In genomic region chr21:43854773-43855633, GRCh38 we compare ENCODE assay signal across 1 cellular context.
TF ChIP-seq lines count a peak whose summit lies in the region.

No MANE protein-coding gene starts in this region.

TF ChIP-seq in K562, 482 proteins besides CTCF, POLR2A, EP300 and RAD21 (continued from another document and continues in another):
- TF ChIP-seq, protein P1, sequence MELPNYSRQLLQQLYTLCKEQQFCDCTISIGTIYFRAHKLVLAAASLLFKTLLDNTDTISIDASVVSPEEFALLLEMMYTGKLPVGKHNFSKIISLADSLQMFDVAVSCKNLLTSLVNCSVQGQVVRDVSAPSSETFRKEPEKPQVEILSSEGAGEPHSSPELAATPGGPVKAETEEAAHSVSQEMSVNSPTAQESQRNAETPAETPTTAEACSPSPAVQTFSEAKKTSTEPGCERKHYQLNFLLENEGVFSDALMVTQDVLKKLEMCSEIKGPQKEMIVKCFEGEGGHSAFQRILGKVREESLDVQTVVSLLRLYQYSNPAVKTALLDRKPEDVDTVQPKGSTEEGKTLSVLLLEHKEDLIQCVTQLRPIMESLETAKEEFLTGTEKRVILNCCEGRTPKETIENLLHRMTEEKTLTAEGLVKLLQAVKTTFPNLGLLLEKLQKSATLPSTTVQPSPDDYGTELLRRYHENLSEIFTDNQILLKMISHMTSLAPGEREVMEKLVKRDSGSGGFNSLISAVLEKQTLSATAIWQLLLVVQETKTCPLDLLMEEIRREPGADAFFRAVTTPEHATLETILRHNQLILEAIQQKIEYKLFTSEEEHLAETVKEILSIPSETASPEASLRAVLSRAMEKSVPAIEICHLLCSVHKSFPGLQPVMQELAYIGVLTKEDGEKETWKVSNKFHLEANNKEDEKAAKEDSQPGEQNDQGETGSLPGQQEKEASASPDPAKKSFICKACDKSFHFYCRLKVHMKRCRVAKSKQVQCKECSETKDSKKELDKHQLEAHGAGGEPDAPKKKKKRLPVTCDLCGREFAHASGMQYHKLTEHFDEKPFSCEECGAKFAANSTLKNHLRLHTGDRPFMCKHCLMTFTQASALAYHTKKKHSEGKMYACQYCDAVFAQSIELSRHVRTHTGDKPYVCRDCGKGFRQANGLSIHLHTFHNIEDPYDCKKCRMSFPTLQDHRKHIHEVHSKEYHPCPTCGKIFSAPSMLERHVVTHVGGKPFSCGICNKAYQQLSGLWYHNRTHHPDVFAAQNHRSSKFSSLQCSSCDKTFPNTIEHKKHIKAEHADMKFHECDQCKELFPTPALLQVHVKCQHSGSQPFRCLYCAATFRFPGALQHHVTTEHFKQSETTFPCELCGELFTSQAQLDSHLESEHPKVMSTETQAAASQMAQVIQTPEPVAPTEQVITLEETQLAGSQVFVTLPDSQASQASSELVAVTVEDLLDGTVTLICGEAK (IDR thresholded peaks at IDR 0.05): peak; percentile 48; the same call in 1 of the 2 replicates
- TF ChIP-seq, protein P1 (CRISPR knock-in tag; IDR thresholded peaks at IDR 0.05): no peak
- TF ChIP-seq, protein P2, sequence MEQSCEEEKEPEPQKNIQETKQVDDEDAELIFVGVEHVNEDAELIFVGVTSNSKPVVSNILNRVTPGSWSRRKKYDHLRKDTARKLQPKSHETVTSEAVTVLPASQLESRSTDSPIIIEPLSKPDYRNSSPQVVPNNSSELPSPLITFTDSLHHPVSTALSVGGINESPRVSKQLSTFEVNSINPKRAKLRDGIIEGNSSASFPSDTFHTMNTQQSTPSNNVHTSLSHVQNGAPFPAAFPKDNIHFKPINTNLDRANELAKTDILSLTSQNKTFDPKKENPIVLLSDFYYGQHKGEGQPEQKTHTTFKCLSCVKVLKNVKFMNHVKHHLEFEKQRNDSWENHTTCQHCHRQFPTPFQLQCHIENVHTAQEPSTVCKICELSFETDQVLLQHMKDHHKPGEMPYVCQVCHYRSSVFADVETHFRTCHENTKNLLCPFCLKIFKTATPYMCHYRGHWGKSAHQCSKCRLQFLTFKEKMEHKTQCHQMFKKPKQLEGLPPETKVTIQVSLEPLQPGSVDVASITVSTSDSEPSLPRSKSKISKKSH (CRISPR knock-in tag; IDR thresholded peaks at IDR 0.05): no peak
- 0 out of 2 replicates have a peak, but pooled peaks have one; percentile 4 for TF ChIP-seq ELF4 (CRISPR knock-in tag; IDR thresholded peaks at IDR 0.05)
- peak; percentile 83 for TF ChIP-seq MEIS2 (IDR thresholded peaks at IDR 0.05; ENCODE audit: partially characterized antibody)
- peak; percentile 74 for TF ChIP-seq NCOA1 (IDR thresholded peaks at IDR 0.05; ENCODE audit: low read depth)
- peak; percentile 92 for TF ChIP-seq BRD9 (IDR thresholded peaks at IDR 0.05; ENCODE audit: low read depth, partially characterized antibody)
- no peak for TF ChIP-seq HEY1 (CRISPR knock-in tag; IDR thresholded peaks at IDR 0.05; ENCODE audit: borderline replicate concordance)
- peak; percentile 12; the same call in 1 of the 2 replicates for TF ChIP-seq FOXO4 (CRISPR knock-in tag; IDR thresholded peaks at IDR 0.05)
- no peak; the same call in 1 of the 2 replicates for TF ChIP-seq ZNF589 (CRISPR knock-in tag; IDR thresholded peaks at IDR 0.05; ENCODE audit: low read depth)
- no peak for TF ChIP-seq NCOA2 (IDR thresholded peaks at IDR 0.05; ENCODE audit: partially characterized antibody in 2 of 2)
- TF ChIP-seq NR1H2 (CRISPR knock-in tag; IDR thresholded peaks at IDR 0.05): 0 out of 2 replicates have a peak, but pooled peaks have one; percentile 19
- TF ChIP-seq ILF3 (IDR thresholded peaks at IDR 0.05; ENCODE audit: borderline replicate concordance): no peak
- TF ChIP-seq CEBPB (tag; IDR thresholded peaks at IDR 0.05): peak; percentile 97
- no peak for TF ChIP-seq SAFB2 (IDR thresholded peaks at IDR 0.05; ENCODE audit: borderline replicate concordance, low read depth, low read length, severe bottlenecking)
- no peak for TF ChIP-seq DACH1 (IDR thresholded peaks at IDR 0.05; ENCODE audit: partially characterized antibody)
- TF ChIP-seq, protein P3, sequence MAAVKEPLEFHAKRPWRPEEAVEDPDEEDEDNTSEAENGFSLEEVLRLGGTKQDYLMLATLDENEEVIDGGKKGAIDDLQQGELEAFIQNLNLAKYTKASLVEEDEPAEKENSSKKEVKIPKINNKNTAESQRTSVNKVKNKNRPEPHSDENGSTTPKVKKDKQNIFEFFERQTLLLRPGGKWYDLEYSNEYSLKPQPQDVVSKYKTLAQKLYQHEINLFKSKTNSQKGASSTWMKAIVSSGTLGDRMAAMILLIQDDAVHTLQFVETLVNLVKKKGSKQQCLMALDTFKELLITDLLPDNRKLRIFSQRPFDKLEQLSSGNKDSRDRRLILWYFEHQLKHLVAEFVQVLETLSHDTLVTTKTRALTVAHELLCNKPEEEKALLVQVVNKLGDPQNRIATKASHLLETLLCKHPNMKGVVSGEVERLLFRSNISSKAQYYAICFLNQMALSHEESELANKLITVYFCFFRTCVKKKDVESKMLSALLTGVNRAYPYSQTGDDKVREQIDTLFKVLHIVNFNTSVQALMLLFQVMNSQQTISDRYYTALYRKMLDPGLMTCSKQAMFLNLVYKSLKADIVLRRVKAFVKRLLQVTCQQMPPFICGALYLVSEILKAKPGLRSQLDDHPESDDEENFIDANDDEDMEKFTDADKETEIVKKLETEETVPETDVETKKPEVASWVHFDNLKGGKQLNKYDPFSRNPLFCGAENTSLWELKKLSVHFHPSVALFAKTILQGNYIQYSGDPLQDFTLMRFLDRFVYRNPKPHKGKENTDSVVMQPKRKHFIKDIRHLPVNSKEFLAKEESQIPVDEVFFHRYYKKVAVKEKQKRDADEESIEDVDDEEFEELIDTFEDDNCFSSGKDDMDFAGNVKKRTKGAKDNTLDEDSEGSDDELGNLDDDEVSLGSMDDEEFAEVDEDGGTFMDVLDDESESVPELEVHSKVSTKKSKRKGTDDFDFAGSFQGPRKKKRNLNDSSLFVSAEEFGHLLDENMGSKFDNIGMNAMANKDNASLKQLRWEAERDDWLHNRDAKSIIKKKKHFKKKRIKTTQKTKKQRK (IDR thresholded peaks at IDR 0.05; ENCODE audit: borderline replicate concordance, low read depth, low read length): no peak
- TF ChIP-seq, protein P4, sequence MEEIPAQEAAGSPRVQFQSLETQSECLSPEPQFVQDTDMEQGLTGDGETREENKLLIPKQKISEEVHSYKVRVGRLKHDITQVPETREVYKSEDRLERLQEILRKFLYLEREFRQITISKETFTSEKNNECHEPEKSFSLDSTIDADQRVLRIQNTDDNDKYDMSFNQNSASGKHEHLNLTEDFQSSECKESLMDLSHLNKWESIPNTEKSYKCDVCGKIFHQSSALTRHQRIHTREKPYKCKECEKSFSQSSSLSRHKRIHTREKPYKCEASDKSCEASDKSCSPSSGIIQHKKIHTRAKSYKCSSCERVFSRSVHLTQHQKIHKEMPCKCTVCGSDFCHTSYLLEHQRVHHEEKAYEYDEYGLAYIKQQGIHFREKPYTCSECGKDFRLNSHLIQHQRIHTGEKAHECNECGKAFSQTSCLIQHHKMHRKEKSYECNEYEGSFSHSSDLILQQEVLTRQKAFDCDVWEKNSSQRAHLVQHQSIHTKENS (CRISPR knock-in tag; IDR thresholded peaks at IDR 0.05): no peak
- TF ChIP-seq SAFB (IDR thresholded peaks at IDR 0.05; ENCODE audit: borderline replicate concordance, low read depth, low read length): no peak; the same call in 1 of the 2 replicates
- peak; percentile 7; the same call in 1 of the 2 replicates for TF ChIP-seq ZBED1 (IDR thresholded peaks at IDR 0.05)
- no peak for TF ChIP-seq ZNF175 (CRISPR knock-in tag; IDR thresholded peaks at IDR 0.05; ENCODE audit: low read depth)
- no peak; the same call in 1 of the 2 replicates for TF ChIP-seq RB1 (IDR thresholded peaks at IDR 0.05; ENCODE audit: low read depth)
- TF ChIP-seq WHSC1 (IDR thresholded peaks at IDR 0.05; ENCODE audit: low read length): no peak
- no peak; the same call in 1 of the 2 replicates for TF ChIP-seq TRIM28 (IDR thresholded peaks at IDR 0.05)
- TF ChIP-seq NFXL1 (CRISPR knock-in tag; IDR thresholded peaks at IDR 0.05): no peak
- no peak for TF ChIP-seq ZNF232 (CRISPR knock-in tag; IDR thresholded peaks at IDR 0.05)
- TF ChIP-seq ETV6 (IDR thresholded peaks at IDR 0.05; ENCODE audit: borderline replicate concordance in 1 of 2, low read depth in 2 of 2, low read length in 1 of 2): 0 out of 4 replicates have a peak, but pooled peaks of 1 of the 2 experiments have one; percentile 37
- no peak for TF ChIP-seq ETV6 (CRISPR knock-in tag; IDR thresholded peaks at IDR 0.05; ENCODE audit: borderline replicate concordance)
- peak; percentile 64; the same call in 1 of the 2 replicates for TF ChIP-seq ELF2 (CRISPR knock-in tag; IDR thresholded peaks at IDR 0.05)
- no peak for TF ChIP-seq TCFL5 (CRISPR knock-in tag; conservative IDR thresholded peaks at IDR 0.05)
- no peak for TF ChIP-seq FOS (IDR thresholded peaks at IDR 0.05; ENCODE audit: extremely low read depth, insufficient read length)
- no peak for TF ChIP-seq OTX1 (CRISPR knock-in tag; IDR thresholded peaks at IDR 0.05)
- no peak for TF ChIP-seq ZNF121 (CRISPR knock-in tag; conservative IDR thresholded peaks at IDR 0.05)
- TF ChIP-seq ZNF785 (CRISPR knock-in tag; IDR thresholded peaks at IDR 0.05): no peak
- no peak for TF ChIP-seq C11orf30 (IDR thresholded peaks at IDR 0.05; ENCODE audit: low read depth)
- no peak for TF ChIP-seq ATF1 (CRISPR knock-in tag; IDR thresholded peaks at IDR 0.05)
- peak; percentile 56; the same call in 1 of the 2 replicates for TF ChIP-seq ATF1 (tag; IDR thresholded peaks at IDR 0.05)
- TF ChIP-seq PRPF4 (IDR thresholded peaks at IDR 0.05; ENCODE audit: insufficient read depth, low read depth, low read length, poor library complexity, severe bottlenecking): no peak
- peak; percentile 53 for TF ChIP-seq CBFA2T2 (conservative IDR thresholded peaks at IDR 0.05)
- TF ChIP-seq PREB (CRISPR knock-in tag; IDR thresholded peaks at IDR 0.05): no peak
- no peak for TF ChIP-seq HBP1 (CRISPR knock-in tag; IDR thresholded peaks at IDR 0.05)
- no peak for TF ChIP-seq SETDB1 (IDR thresholded peaks at IDR 0.05; ENCODE audit: low read length)
- TF ChIP-seq GTF2F1 (IDR thresholded peaks at IDR 0.05; ENCODE audit: low read depth, low read length): no peak; the same call in 1 of the 2 replicates
- TF ChIP-seq MLLT1 (IDR thresholded peaks at IDR 0.05): 0 out of 4 replicates have a peak, but pooled peaks of 1 of the 2 experiments have one; percentile 58
